ENCODE assay signal across 8 cellular contexts in genomic region chr3:122682778-122683411, GRCh38. TPM values are rescaled to one million over a fixed set of nuclear protein-coding genes. Genes with fewer than 3 reads are reported as not detected.
DNase-seq lines count a peak whose midpoint lies in the region; ATAC-seq and TF ChIP-seq lines count a peak whose summit lies in the region.
"Not testable (repeated sequence)": the region's sequence is repeated elsewhere in the genome, so short reads cannot be mapped to it uniquely, and the experiment has no call there.

No MANE protein-coding gene starts in this region.

- H3K4me1 Mint-ChIP-seq in CD4-positive, alpha-beta memory T cell: peaks cover 48 to 73% (median 65%) of the 10 kb centered on the region in 4 donors
- peaks cover 80% of the 10 kb centered on the region for H3K4me1 Mint-ChIP-seq in activated T-helper 1 cell treated with anti-CD3 and anti-CD28 coated beads, Interleukin-12 subunit alpha, Interleukin-12 subunit beta, Interleukin-2, Interleukin-4 antibody, amounts not matched to agents 30 ng/mL and 10 ng/mL and 1 ng/mL, durations not matched to agents 14 hours and 24 hours and 36 hours (ENCODE audit: low read depth)
- peaks cover 65% of the 10 kb centered on the region for H3K4me1 Mint-ChIP-seq in dendritic cell treated with granulocyte-macrophage colony-stimulating factor and Interleukin-4, amounts not matched to agents 40 ng/mL and 50 ng/mL, for 4 days (ENCODE audit: low read depth)
- H3K4me1 Mint-ChIP-seq in type B pancreatic cell (ENCODE audit: unreplicated experiment): peaks cover 19% of the 10 kb centered on the region

- H3K4me3 ChIP-seq in CD4-positive, alpha-beta memory T cell (ENCODE audit: low read length in 2 of 2); HEK293 (ENCODE audit: low read depth, low read length): not testable (repeated sequence)
- H3K4me3 ChIP-seq in Peyer's patch (peak overlapping the region in 2 of 4 donors; percentile 13 to 100), right lobe of liver (peak overlapping the region in 1 of 3 donors; percentile 83)

- not testable (repeated sequence) for DNase-seq in CD4-positive, alpha-beta memory T cell; Peyer's patch; activated T-helper 1 cell treated with anti-CD3 and anti-CD28 coated beads, Interleukin-12 subunit alpha, Interleukin-12 subunit beta, Interleukin-2, Interleukin-4 antibody, amounts not matched to agents 30 ng/mL and 10 ng/mL and 1 ng/mL, durations not matched to agents 14 hours and 24 hours and 36 hours (ENCODE audit: low spot score); right lobe of liver; type B pancreatic cell (ENCODE audit: extremely low spot score, unreplicated experiment)
- DNase-seq in pons (ENCODE audit: low spot score): peak; percentile 25

- H3K27me3 ChIP-seq in CD4-positive, alpha-beta memory T cell (ENCODE audit: insufficient read depth, low read length); Peyer's patch; right lobe of liver: not testable (repeated sequence)

- not testable (repeated sequence) for H3K9me3 Mint-ChIP-seq in CD4-positive, alpha-beta memory T cell; activated T-helper 1 cell treated with anti-CD3 and anti-CD28 coated beads, Interleukin-12 subunit alpha, Interleukin-12 subunit beta, Interleukin-2, Interleukin-4 antibody, amounts not matched to agents 30 ng/mL and 10 ng/mL and 1 ng/mL, durations not matched to agents 14 hours and 24 hours and 36 hours; dendritic cell treated with granulocyte-macrophage colony-stimulating factor and Interleukin-4, amounts not matched to agents 40 ng/mL and 50 ng/mL, for 4 days; type B pancreatic cell

- H3K27me3 Mint-ChIP-seq in CD4-positive, alpha-beta memory T cell; activated T-helper 1 cell treated with anti-CD3 and anti-CD28 coated beads, Interleukin-12 subunit alpha, Interleukin-12 subunit beta, Interleukin-2, Interleukin-4 antibody, amounts not matched to agents 30 ng/mL and 10 ng/mL and 1 ng/mL, durations not matched to agents 14 hours and 24 hours and 36 hours (ENCODE audit: insufficient read depth); dendritic cell treated with granulocyte-macrophage colony-stimulating factor and Interleukin-4, amounts not matched to agents 40 ng/mL and 50 ng/mL, for 4 days: not testable (repeated sequence)
- peaks cover 10% of the 10 kb centered on the region for H3K27me3 Mint-ChIP-seq in type B pancreatic cell

- not testable (repeated sequence) for ATAC-seq in right lobe of liver

- peaks cover 55% of the 10 kb centered on the region for H3K4me1 ChIP-seq in CD4-positive, alpha-beta memory T cell (ENCODE audit: insufficient read depth, low read length)
- not testable (repeated sequence) for H3K4me1 ChIP-seq in HEK293 (ENCODE audit: control insufficient read depth, insufficient read depth, low read length)
- H3K4me1 ChIP-seq in Peyer's patch: peaks cover 3 to 34% (median 16%) of the 10 kb centered on the region in 4 donors
- H3K4me1 ChIP-seq in right lobe of liver: peaks cover 0 to 43% (median 13%) of the 10 kb centered on the region in 4 donors

- not testable (repeated sequence) for TF ChIP-seq POLR2A in Peyer's patch (IDR thresholded peaks at IDR 0.05); right lobe of liver (IDR thresholded peaks at IDR 0.05)

- not testable (repeated sequence) for H3K9me3 ChIP-seq in CD4-positive, alpha-beta memory T cell (ENCODE audit: control insufficient read depth in 1 of 2, low read length in 2 of 2); HEK293 (ENCODE audit: control insufficient read depth, insufficient read depth, low read depth, low read length); Peyer's patch; right lobe of liver

- TF ChIP-seq CTCF in HEK293 (tag by site-specific recombination; IDR thresholded peaks at IDR 0.05); Peyer's patch (IDR thresholded peaks at IDR 0.05); right lobe of liver (IDR thresholded peaks at IDR 0.05); type B pancreatic cell (conservative IDR thresholded peaks at IDR 0.05): not testable (repeated sequence)

- peak overlapping the region; percentile 59 to 97 (median 94) for H3K4me3 Mint-ChIP-seq in CD4-positive, alpha-beta memory T cell
- peak overlapping the region; percentile 95 for H3K4me3 Mint-ChIP-seq in activated T-helper 1 cell treated with anti-CD3 and anti-CD28 coated beads, Interleukin-12 subunit alpha, Interleukin-12 subunit beta, Interleukin-2, Interleukin-4 antibody, amounts not matched to agents 30 ng/mL and 10 ng/mL and 1 ng/mL, durations not matched to agents 14 hours and 24 hours and 36 hours
- peak overlapping the region; percentile 94 for H3K4me3 Mint-ChIP-seq in dendritic cell treated with granulocyte-macrophage colony-stimulating factor and Interleukin-4, amounts not matched to agents 40 ng/mL and 50 ng/mL, for 4 days
- peak overlapping the region; percentile 69 for H3K4me3 Mint-ChIP-seq in type B pancreatic cell

- intact Hi-C loops in CD4-positive, alpha-beta memory T cell (cut with micrococcal nuclease): not testable (repeated sequence)
- intact Hi-C loops in activated T-helper 1 cell treated with anti-CD3 and anti-CD28 coated beads, Interleukin-12 subunit alpha, Interleukin-12 subunit beta, Interleukin-2, Interleukin-4 antibody, amounts not matched to agents 30 ng/mL and 10 ng/mL and 1 ng/mL, durations not matched to agents 14 hours and 24 hours and 36 hours (cut with micrococcal nuclease): loop anchor here (2.0 to 5.0 kb wide), 2 partner anchors 109 to 934 kb away; partner anchors contain the start of genes GOLGB1 and HSPBAP1
- intact Hi-C loops in dendritic cell treated with granulocyte-macrophage colony-stimulating factor and Interleukin-4, amounts not matched to agents 40 ng/mL and 50 ng/mL, for 4 days (cut with micrococcal nuclease): loop anchor here (5.0 to 10.0 kb wide), 2 partner anchors 112 to 171 kb away; partner anchors contain the start of genes HSPBAP1, KPNA1 and SLC49A4
- intact Hi-C loops in right lobe of liver (cut with DNase I): loop anchor here (5.0 to 10.0 kb wide), 2 partner anchors 118 to 121 kb away; partner anchors contain the start of genes DTX3L (in 2 of the 2) and PARP9 (in 2 of the 2)

- peak overlapping the region; percentile 30 to 97 (median 83) for H3K27ac Mint-ChIP-seq in CD4-positive, alpha-beta memory T cell
- peak overlapping the region; percentile 94 for H3K27ac Mint-ChIP-seq in activated T-helper 1 cell treated with anti-CD3 and anti-CD28 coated beads, Interleukin-12 subunit alpha, Interleukin-12 subunit beta, Interleukin-2, Interleukin-4 antibody, amounts not matched to agents 30 ng/mL and 10 ng/mL and 1 ng/mL, durations not matched to agents 14 hours and 24 hours and 36 hours
- peak overlapping the region; percentile 94 for H3K27ac Mint-ChIP-seq in dendritic cell treated with granulocyte-macrophage colony-stimulating factor and Interleukin-4, amounts not matched to agents 40 ng/mL and 50 ng/mL, for 4 days
- peak overlapping the region; percentile 13 for H3K27ac Mint-ChIP-seq in type B pancreatic cell

- POLR2A ChIA-PET in CD4-positive, alpha-beta memory T cell (lab: Charles Lee; ENCODE audit: partially characterized antibody): interaction anchor here (1.0 kb wide), 1 partner anchor 168 kb away, joined by 4 read pairs; the partner anchor contains the start of gene KPNA1
- POLR2A ChIA-PET in HEK293 (lab: Yijun Ruan, JAX): not testable (repeated sequence)

- H3K36me3 Mint-ChIP-seq in CD4-positive, alpha-beta memory T cell: peaks cover 18 to 31% of the 10 kb centered on the region in 2 donors
- peaks cover 36% of the 10 kb centered on the region for H3K36me3 Mint-ChIP-seq in activated T-helper 1 cell treated with anti-CD3 and anti-CD28 coated beads, Interleukin-12 subunit alpha, Interleukin-12 subunit beta, Interleukin-2, Interleukin-4 antibody, amounts not matched to agents 30 ng/mL and 10 ng/mL and 1 ng/mL, durations not matched to agents 14 hours and 24 hours and 36 hours (ENCODE audit: low read depth)
- H3K36me3 Mint-ChIP-seq in dendritic cell treated with granulocyte-macrophage colony-stimulating factor and Interleukin-4, amounts not matched to agents 40 ng/mL and 50 ng/mL, for 4 days (ENCODE audit: low read depth): peaks cover 37% of the 10 kb centered on the region
- not testable (repeated sequence) for H3K36me3 Mint-ChIP-seq in type B pancreatic cell

- H3K27ac ChIP-seq in CD4-positive, alpha-beta memory T cell (ENCODE audit: low read depth, low read length): peak overlapping the region; percentile 96
- not testable (repeated sequence) for H3K27ac ChIP-seq in HEK293 (ENCODE audit: extremely low read depth, low read depth, low read length)
- H3K27ac ChIP-seq in Peyer's patch (peak overlapping the region; percentile 44 to 98 (median 92)), right lobe of liver (peak overlapping the region; percentile 14 to 97 (median 30))

- WGBS in right lobe of liver (ENCODE audit: insufficient coverage, low coverage, low lambda C conversion rate, missing lambda C conversion rate): 70% methylated on average over 11 of the region's 11 CpGs

- CTCF ChIA-PET in CD4-positive, alpha-beta memory T cell (lab: Charles Lee; ENCODE audit: partially characterized antibody): interaction anchor here (13.7 kb wide), 1 partner anchor 121 kb away, joined by 369 read pairs; the partner anchor contains the start of genes DTX3L and PARP9
- CTCF ChIA-PET in HEK293 (lab: Yijun Ruan, JAX): not testable (repeated sequence)

- not testable (repeated sequence) for H3K36me3 ChIP-seq in CD4-positive, alpha-beta memory T cell (ENCODE audit: insufficient read depth, low read length); HEK293 (ENCODE audit: control insufficient read depth in 2 of 2, insufficient read depth in 1 of 2, low read length in 2 of 2); Peyer's patch
- H3K36me3 ChIP-seq in right lobe of liver: peaks cover 0 to 21% (median 3%) of the 10 kb centered on the region in 4 donors

TF ChIP-seq in HEK293, 187 proteins besides CTCF, POLR2A, EP300 and RAD21:
- peak; percentile 27; the same call in 1 of the 2 replicates for TF ChIP-seq SCRT2 (tag by site-specific recombination; IDR thresholded peaks at IDR 0.05)

RNA-seq across cellular contexts. Expression of gene PARP14, which starts 2.3 kb away (rescaled TPM):
- total RNA-seq in CD4-positive, alpha-beta memory T cell: 10 to 100 TPM; 68.7 to 79.6 TPM
- 10 to 100 TPM in 1 of 2 donors, 1 to 10 TPM in 1; 5.4 to 19.1 TPM for polyA plus RNA-seq in CD4-positive, alpha-beta memory T cell
- total RNA-seq in Peyer's patch: 100 to 1,000 TPM in 2 of 4 donors, 10 to 100 TPM in 2; 73.0 to 242 (median 92.5) TPM
- 66.7 and 68.6 TPM in 2 replicates for total RNA-seq in activated T-helper 1 cell treated with anti-CD3 and anti-CD28 coated beads, Interleukin-12 subunit alpha, Interleukin-12 subunit beta, Interleukin-2, Interleukin-4 antibody, amounts not matched to agents 30 ng/mL and 10 ng/mL and 1 ng/mL, durations not matched to agents 14 hours and 24 hours and 36 hours
- total RNA-seq in right lobe of liver: 100 to 1,000 TPM in 1 of 6 experiments, 10 to 100 TPM in 5; 35.2 to 111 (median 37.3) TPM
- total RNA-seq in type B pancreatic cell (ENCODE audit: low replicate concordance): 20.7 and 27.1 TPM in 2 replicates

Comparison
In these comparisons a context has a peak if more than half of its experiments do, and no peak if none do; other contexts are left out.
1. H3K27ac Mint-ChIP-seq: peak in every context shown above with its lines; median percentile 94 in activated T-helper 1 cell treated with anti-CD3 and anti-CD28 coated beads, Interleukin-12 subunit alpha, Interleukin-12 subunit beta, Interleukin-2, Interleukin-4 antibody, amounts not matched to agents 30 ng/mL and 10 ng/mL and 1 ng/mL, durations not matched to agents 14 hours and 24 hours and 36 hours; 94 in dendritic cell treated with granulocyte-macrophage colony-stimulating factor and Interleukin-4, amounts not matched to agents 40 ng/mL and 50 ng/mL, for 4 days; 83 in CD4-positive, alpha-beta memory T cell; 13 in type B pancreatic cell.